Comparison of ENCODE assay signal across 8 cellular contexts in the genomic region with DNA sequence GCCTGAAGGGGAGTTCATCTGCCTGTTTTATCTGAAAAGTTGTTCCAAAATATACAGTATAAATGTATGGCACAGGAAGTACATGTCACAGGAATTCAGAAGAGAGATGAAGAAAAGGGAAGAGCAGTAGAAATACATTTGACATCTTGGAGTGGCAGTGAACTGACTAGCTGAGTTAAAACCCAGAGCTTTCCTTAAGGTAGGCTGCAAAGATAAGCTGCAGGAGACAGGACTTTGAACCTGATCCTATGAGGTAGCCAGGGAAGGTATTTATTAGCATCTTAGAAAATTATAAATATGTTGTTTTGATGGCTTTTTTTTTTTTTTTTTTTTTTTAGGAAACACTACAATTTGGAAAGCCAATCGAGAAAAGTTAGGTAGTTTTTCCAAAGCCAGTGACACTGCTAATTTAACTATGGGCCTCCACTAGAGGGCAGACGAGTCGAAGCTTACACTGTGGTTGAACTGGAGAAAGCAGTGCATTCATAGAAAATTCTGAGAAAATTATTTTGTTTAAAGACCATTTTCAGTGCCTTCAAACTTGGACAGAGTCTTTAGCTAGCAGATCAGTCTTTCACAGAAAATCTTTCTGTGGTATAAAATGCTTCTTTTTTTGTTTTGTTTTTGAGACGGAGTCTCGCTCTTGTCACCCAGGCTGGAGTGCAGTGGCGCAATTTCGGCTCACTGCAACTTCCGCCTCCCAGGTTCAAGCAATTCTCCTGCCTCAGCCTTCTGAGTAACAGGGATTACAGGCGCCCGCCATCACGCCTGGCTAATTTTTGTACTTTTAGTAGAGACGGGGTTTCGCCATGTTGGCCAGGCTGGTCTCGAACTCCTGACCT.
A peak's percentile ranks its signal among the peaks of the same experiment; 100 is the strongest.
DNase-seq lines count a peak whose midpoint lies in the region; ATAC-seq and TF ChIP-seq lines count a peak whose summit lies in the region.

No MANE protein-coding gene starts in this region.

- H3K27ac Mint-ChIP-seq in CD4-positive, alpha-beta memory T cell = peak overlapping the region in 3 of 7 donors; percentile 23 to 67 (median 47)
- H3K27ac Mint-ChIP-seq in activated T-cell treated with anti-CD3 and anti-CD28 coated beads, Interleukin-2, amount 50 U/mL, for 72 hours = no peak overlapping the region

- H3K9me3 ChIP-seq in CD4-positive, alpha-beta memory T cell (ENCODE audit: control insufficient read depth in 1 of 2, low read length in 2 of 2) = no peaks in the 10 kb centered on the region
- H3K9me3 ChIP-seq in neural cell (ENCODE audit: low read length) = no peaks in the 10 kb centered on the region
- no peaks in the 10 kb centered on the region for H3K9me3 ChIP-seq in stomach

- peaks cover 11% of the 10 kb centered on the region for H3K79me2 ChIP-seq in neural cell (replicated peaks; ENCODE audit: insufficient read depth, low read length)

- H3F3A ChIP-seq in neural cell (ENCODE audit: insufficient read depth, low read length, poor library complexity, severe bottlenecking) = peaks cover 3% of the 10 kb centered on the region

- no peaks in the 10 kb centered on the region for H3K36me3 Mint-ChIP-seq in CD4-positive, alpha-beta memory T cell
- H3K36me3 Mint-ChIP-seq in activated T-cell treated with anti-CD3 and anti-CD28 coated beads, Interleukin-2, amount 50 U/mL, for 72 hours (ENCODE audit: insufficient read depth in 2 of 2) = no peaks in the 10 kb centered on the region

- no peak overlapping the region for H3K4me3 ChIP-seq in CD4-positive, alpha-beta memory T cell (ENCODE audit: low read length in 2 of 2)
- H3K4me3 ChIP-seq in fibroblast of mammary gland (ENCODE audit: control insufficient read depth, low read depth, low read length) (no peak overlapping the region), neural cell (ENCODE audit: low read length) (no peak overlapping the region), stomach (no peak overlapping the region)

- POLR2A ChIA-PET in CD4-positive, alpha-beta memory T cell (lab: Charles Lee; ENCODE audit: partially characterized antibody) = interaction anchor here (0.9 to 5.3 kb wide), 3 partner anchors 123 to 193 kb away, joined by 3 to 68 read pairs (median 5); partner anchors contain the start of gene SSH2
- POLR2A ChIA-PET in RWPE1 (lab: Yijun Ruan, JAX; ENCODE audit: low non-redundant PET) = interaction anchor here (0.7 to 1.8 kb wide), 2 partner anchors 123 to 151 kb away, joined by 7 to 12 read pairs; partner anchors contain the start of gene SSH2

- TF ChIP-seq CTCF in RWPE1 (conservative IDR thresholded peaks at IDR 0.05; ENCODE audit: low read depth) (peak; percentile 77), fibroblast of mammary gland (conservative IDR thresholded peaks at IDR 0.05; ENCODE audit: control insufficient read depth, insufficient read depth, low read depth, low read length) (peak; percentile 84), neural cell (IDR thresholded peaks at IDR 0.05; ENCODE audit: poor library complexity, severe bottlenecking) (peak; percentile 83), stomach (IDR thresholded peaks at IDR 0.05) (peak in 5 of 7 experiments; percentile 45 to 75 (median 62))

- no peak for TF ChIP-seq POLR2A in stomach (IDR thresholded peaks at IDR 0.05)

- H3K9ac ChIP-seq in neural cell (ENCODE audit: low read length) = no peak overlapping the region

- intact Hi-C loops in CD4-positive, alpha-beta memory T cell (cut with micrococcal nuclease) = loop anchor here (1.0 kb wide), 4 partner anchors 124 to 286 kb away; no protein-coding TSS in a partner anchor
- intact Hi-C loops in stomach (cut with DNase I; ENCODE audit: low total_unique reads) (loop anchor here (5.0 kb wide), 1 partner anchor 125 kb away; the partner anchor contains the start of gene SSH2), posterior vena cava (cut with DNase I) (loop anchor here (5.0 to 10.0 kb wide), 2 partner anchors 125 to 277 kb away; partner anchors contain the start of gene SSH2 (in 2 of the 2))

- no peak overlapping the region for H3K4me2 ChIP-seq in neural cell (ENCODE audit: low read length)

- H2AFZ ChIP-seq in neural cell (ENCODE audit: low read depth, low read length) = no peak overlapping the region

- no peaks in the 10 kb centered on the region for H3K27me3 Mint-ChIP-seq in CD4-positive, alpha-beta memory T cell
- no peaks in the 10 kb centered on the region for H3K27me3 Mint-ChIP-seq in activated T-cell treated with anti-CD3 and anti-CD28 coated beads, Interleukin-2, amount 50 U/mL, for 72 hours (ENCODE audit: low read depth)

- H4K20me1 ChIP-seq in neural cell (ENCODE audit: insufficient read depth) = no peaks in the 10 kb centered on the region

- no peaks in the 10 kb centered on the region for H3K9me3 Mint-ChIP-seq in CD4-positive, alpha-beta memory T cell
- H3K9me3 Mint-ChIP-seq in activated T-cell treated with anti-CD3 and anti-CD28 coated beads, Interleukin-2, amount 50 U/mL, for 72 hours = no peaks in the 10 kb centered on the region

- no peaks in the 10 kb centered on the region for H3K36me3 ChIP-seq in CD4-positive, alpha-beta memory T cell (ENCODE audit: insufficient read depth, low read length)
- H3K36me3 ChIP-seq in neural cell (ENCODE audit: insufficient read depth, low read length) (no peaks in the 10 kb centered on the region), stomach (no peaks in the 10 kb centered on the region)

- TF ChIP-seq EP300 in neural cell (conservative IDR thresholded peaks at IDR 0.05; ENCODE audit: poor library complexity, severe bottlenecking) (no peak), stomach (IDR thresholded peaks at IDR 0.05) (no peak)

- peak; percentile 88 for TF ChIP-seq RAD21 in neural cell (conservative IDR thresholded peaks at IDR 0.05)

- peaks cover 13 to 23% (median 20%) of the 10 kb centered on the region in 4 donors for H3K4me1 Mint-ChIP-seq in CD4-positive, alpha-beta memory T cell
- H3K4me1 Mint-ChIP-seq in activated T-cell treated with anti-CD3 and anti-CD28 coated beads, Interleukin-2, amount 50 U/mL, for 72 hours (ENCODE audit: low read depth) = peaks cover 20% of the 10 kb centered on the region

- peak; percentile 77 for ATAC-seq in activated T-cell treated with anti-CD3 and anti-CD28 coated beads, Interleukin-2, amount 50 U/mL, for 72 hours (replicated peaks in 1 of 2)

- CTCF ChIA-PET in CD4-positive, alpha-beta memory T cell (lab: Charles Lee; ENCODE audit: partially characterized antibody) = interaction anchor here (0.6 to 13.0 kb wide), 44 partner anchors 9 to 1413 kb away, joined by 3 to 387 read pairs (median 4); partner anchors contain the start of gene SSH2
- CTCF ChIA-PET in RWPE1 (lab: Yijun Ruan, JAX) = interaction anchor here (0.5 to 5.5 kb wide), 19 partner anchors 13 to 304 kb away, joined by 3 to 73 read pairs (median 4); partner anchors contain the start of gene SSH2

- no peak overlapping the region for H3K27ac ChIP-seq in CD4-positive, alpha-beta memory T cell (ENCODE audit: low read depth, low read length)
- H3K27ac ChIP-seq in RWPE1 = peak overlapping the region; percentile 31; the same call in 1 of the 2 replicates
- H3K27ac ChIP-seq in neural cell (ENCODE audit: low read length) = no peak overlapping the region
- H3K27ac ChIP-seq in stomach = no peak overlapping the region

- H3K27me3 ChIP-seq in CD4-positive, alpha-beta memory T cell (ENCODE audit: insufficient read depth, low read length) = no peaks in the 10 kb centered on the region
- H3K27me3 ChIP-seq in neural cell (ENCODE audit: insufficient read depth, low read depth, low read length) (no peaks in the 10 kb centered on the region), stomach (no peaks in the 10 kb centered on the region)

- peak; percentile 62 to 72 (median 66) for DNase-seq in CD4-positive, alpha-beta memory T cell
- DNase-seq in HS-5 (ENCODE audit: low read depth) = peak; percentile 37
- DNase-seq in RWPE1 (ENCODE audit: low spot score) = peak; percentile 55
- DNase-seq in activated T-cell treated with anti-CD3 and anti-CD28 coated beads, Interleukin-2, amount 50 U/mL, for 72 hours = peak; percentile 71
- peak; percentile 73 for DNase-seq in fibroblast of mammary gland (ENCODE audit: low read depth)
- peak; percentile 65 for DNase-seq in stomach
- no peak for DNase-seq in posterior vena cava (ENCODE audit: low spot score)

- no peaks in the 10 kb centered on the region for H3K9me2 ChIP-seq in neural cell (ENCODE audit: insufficient read depth, low read length)

- peak overlapping the region in 1 of 8 donors; percentile 10 for H3K4me3 Mint-ChIP-seq in CD4-positive, alpha-beta memory T cell
- H3K4me3 Mint-ChIP-seq in activated T-cell treated with anti-CD3 and anti-CD28 coated beads, Interleukin-2, amount 50 U/mL, for 72 hours = no peak overlapping the region

- peaks cover 16% of the 10 kb centered on the region for H3K4me1 ChIP-seq in CD4-positive, alpha-beta memory T cell (ENCODE audit: insufficient read depth, low read length)
- peaks cover 3 to 18% (median 6%) of the 10 kb centered on the region in 4 donors for H3K4me1 ChIP-seq in stomach

- WGBS in stomach, 5 donors = 57 to 71% (median 68%) methylated on average over 12 to 14 of the region's 14 CpGs

TF ChIP-seq in neural cell, 6 proteins besides CTCF, POLR2A, EP300 and RAD21:
- no peak for TF ChIP-seq EZH2 (IDR thresholded peaks at IDR 0.05; ENCODE audit: borderline replicate concordance, insufficient read depth, low read length, poor library complexity, severe bottlenecking)
- TF ChIP-seq SMC3 (conservative IDR thresholded peaks at IDR 0.05; ENCODE audit: poor library complexity) = peak; percentile 87
